ENCODE assay signal across 8 cellular contexts in the genomic region with DNA sequence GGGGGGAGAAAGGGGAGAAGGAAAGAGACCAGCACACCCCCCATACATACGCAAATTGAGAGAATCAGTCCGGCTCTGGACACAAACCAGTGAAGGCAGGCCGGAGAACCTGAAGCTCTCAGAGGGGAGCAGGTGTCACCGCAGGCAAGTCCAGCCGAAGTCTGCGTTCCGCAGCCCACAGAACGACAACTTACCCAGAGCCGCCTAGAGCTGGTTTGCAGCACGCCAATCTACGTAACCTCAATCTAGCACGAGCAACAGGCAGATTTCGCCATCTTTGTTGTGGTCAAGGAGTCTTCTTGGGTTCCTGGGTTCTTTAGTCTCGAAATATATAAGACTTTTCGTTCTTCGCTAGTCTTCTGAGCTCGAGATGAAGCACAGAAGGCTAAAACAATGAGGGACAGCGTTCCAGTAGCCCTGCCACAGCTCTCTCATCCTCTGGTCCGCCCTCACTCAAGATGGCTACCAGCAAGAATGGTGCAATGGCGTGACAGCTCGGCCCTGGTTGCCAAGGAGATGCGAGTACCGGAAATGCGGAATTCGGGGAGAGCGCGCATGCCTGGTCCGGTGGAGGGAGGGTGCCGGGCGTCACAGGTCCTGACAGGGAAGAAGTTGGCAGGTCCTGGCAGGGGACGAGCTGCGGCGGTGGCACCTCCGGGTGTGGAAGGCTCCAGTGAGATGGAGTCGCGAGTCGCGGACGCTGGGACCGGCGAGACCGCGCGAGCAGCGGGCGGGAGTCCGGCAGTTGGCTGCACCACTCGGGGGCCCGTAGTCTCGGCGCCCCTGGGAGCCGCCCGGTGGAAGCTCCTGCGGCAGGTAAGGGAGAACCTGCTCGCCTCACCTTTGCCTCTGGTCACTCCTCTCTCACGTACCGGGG. TPM values are rescaled to one million over a fixed set of nuclear protein-coding genes. Genes with fewer than 3 reads are reported as not detected.
DNase-seq lines count a peak whose midpoint lies in the region; ATAC-seq and TF ChIP-seq lines count a peak whose summit lies in the region.

Gene CAMKMT (plus strand): TSS at position 618 of the 877 bp plus-strand sequence.
Gene PREPL (minus strand): TSS at position 165 of the 877 bp plus-strand sequence. CDS start 15,152 bp downstream, outside the sequence.

- no peak for TF ChIP-seq CTCF in VCaP (conservative IDR thresholded peaks at IDR 0.05)
- peak in 2 of 3 donors; percentile 12 to 14 for TF ChIP-seq CTCF in breast epithelium (IDR thresholded peaks at IDR 0.05)

- ATAC-seq in GM18870 (IDR thresholded peaks at IDR 0.05; ENCODE audit: unreplicated experiment) (peak; percentile 66), HG03135 (IDR thresholded peaks at IDR 0.05; ENCODE audit: unreplicated experiment) (peak; percentile 70)

- H3K27me3 ChIP-seq in breast epithelium: no peaks in the 10 kb centered on the region
- no peaks in the 10 kb centered on the region for H3K27me3 ChIP-seq in iPS-20b (ENCODE audit: insufficient read depth, low read length)

- peak; percentile 65 for TF ChIP-seq POLR2A in breast epithelium (IDR thresholded peaks at IDR 0.05)

- H3K9me3 ChIP-seq in breast epithelium (no peaks in the 10 kb centered on the region), iPS-20b (ENCODE audit: insufficient read depth, low read depth, low read length) (no peaks in the 10 kb centered on the region)

- intact Hi-C loops in breast epithelium (cut with DNase I; ENCODE audit: low total_unique reads): no loop called here

- DNase-seq in ACHN (peak; percentile 98), NCI-H2196 treated with DMSO at 0.1 percent for 48 hours (lab: John Stamatoyannopoulos, UW; ENCODE audit: unreplicated experiment) (peak; percentile 95), breast epithelium (ENCODE audit: low spot score in 2 of 2) (peak; percentile 98 to 99)

- in situ Hi-C loops in ACHN (cut with HindIII; ENCODE audit: low pct_ligation_motif_present, low pct_unique_long_range_greater_than_20kb, low sequenced_read_pairs): no loop called here

- H3K36me3 ChIP-seq in breast epithelium: no peaks in the 10 kb centered on the region
- H3K36me3 ChIP-seq in iPS-20b (ENCODE audit: insufficient read depth, low read depth, low read length): no peaks in the 10 kb centered on the region

- H3K27ac ChIP-seq in VCaP: peak within 1 kb of the TSS; percentile 97
- H3K27ac ChIP-seq in breast epithelium: peak within 1 kb of the TSS; percentile 92 to 99
- H3K27ac ChIP-seq in iPS-20b (ENCODE audit: low read length): peak within 1 kb of the TSS; percentile 99
- H3K27ac ChIP-seq in skin epidermis: peak within 1 kb of the TSS; percentile 52 to 99 (median 97)

- peak within 1 kb of the TSS; percentile 88 to 94 (median 89) for H3K4me3 ChIP-seq in breast epithelium
- H3K4me3 ChIP-seq in iPS-20b (ENCODE audit: low read length): peak within 1 kb of the TSS; percentile 86
- H3K4me3 ChIP-seq in skin epidermis: peak within 1 kb of the TSS; percentile 73 to 99 (median 85)

- H3K4me1 ChIP-seq in breast epithelium (peaks cover 0 to 15% of the 10 kb centered on the region in 2 donors), iPS-20b (ENCODE audit: insufficient read depth, low read length) (peaks cover 3% of the 10 kb centered on the region; the same call in 1 of the 2 replicates)

- peak within 1 kb of the TSS; percentile 98 for H3K9ac ChIP-seq in iPS-20b (ENCODE audit: low read depth, low read length)

RNA-seq across cellular contexts. Expression of gene CAMKMT, which starts in this region (rescaled TPM):
- 10 to 100 TPM in 2 of 3 donors, 1 to 10 TPM in 1; 6.4 to 11.8 (median 10.5) TPM for total RNA-seq in breast epithelium

RNA-seq across cellular contexts. Expression of gene PREPL, which starts in this region (rescaled TPM):
- 10 to 100 TPM; 29.4 to 76.5 (median 51.1) TPM for total RNA-seq in breast epithelium

Comparison
In these comparisons a context has a peak if more than half of its experiments do, and no peak if none do; other contexts are left out.
1. Peak in every context shown above with its lines: DNase-seq, ATAC-seq, H3K4me3 ChIP-seq and H3K27ac ChIP-seq.